Comparison of ENCODE assay signal across 1 cellular context in genomic region chr9:107269681-107270080, GRCh38.
TF ChIP-seq lines count a peak whose summit lies in the region.

No MANE protein-coding gene starts in this region.

TF ChIP-seq in liver, 16 proteins besides CTCF, POLR2A, EP300 and RAD21 (continued from another document):
- TF ChIP-seq JUND (IDR thresholded peaks at IDR 0.05) (peak in 1 of 2 donors; percentile 58), HNF4A (conservative IDR thresholded peaks at IDR 0.05) (peak; percentile 82 to 83), RXRA (IDR thresholded peaks at IDR 0.05) (peak; percentile 79 to 81), SP1 (IDR thresholded peaks at IDR 0.05) (peak; percentile 89), FOXA2 (IDR thresholded peaks at IDR 0.05) (peak; percentile 54), NR2F2 (IDR thresholded peaks at IDR 0.05) (no peak)
- TF ChIP-seq, protein P1, sequence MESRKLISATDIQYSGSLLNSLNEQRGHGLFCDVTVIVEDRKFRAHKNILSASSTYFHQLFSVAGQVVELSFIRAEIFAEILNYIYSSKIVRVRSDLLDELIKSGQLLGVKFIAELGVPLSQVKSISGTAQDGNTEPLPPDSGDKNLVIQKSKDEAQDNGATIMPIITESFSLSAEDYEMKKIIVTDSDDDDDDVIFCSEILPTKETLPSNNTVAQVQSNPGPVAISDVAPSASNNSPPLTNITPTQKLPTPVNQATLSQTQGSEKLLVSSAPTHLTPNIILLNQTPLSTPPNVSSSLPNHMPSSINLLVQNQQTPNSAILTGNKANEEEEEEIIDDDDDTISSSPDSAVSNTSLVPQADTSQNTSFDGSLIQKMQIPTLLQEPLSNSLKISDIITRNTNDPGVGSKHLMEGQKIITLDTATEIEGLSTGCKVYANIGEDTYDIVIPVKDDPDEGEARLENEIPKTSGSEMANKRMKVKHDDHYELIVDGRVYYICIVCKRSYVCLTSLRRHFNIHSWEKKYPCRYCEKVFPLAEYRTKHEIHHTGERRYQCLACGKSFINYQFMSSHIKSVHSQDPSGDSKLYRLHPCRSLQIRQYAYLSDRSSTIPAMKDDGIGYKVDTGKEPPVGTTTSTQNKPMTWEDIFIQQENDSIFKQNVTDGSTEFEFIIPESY (IDR thresholded peaks at IDR 0.05) = peak; percentile 60
- TF ChIP-seq, protein P2, sequence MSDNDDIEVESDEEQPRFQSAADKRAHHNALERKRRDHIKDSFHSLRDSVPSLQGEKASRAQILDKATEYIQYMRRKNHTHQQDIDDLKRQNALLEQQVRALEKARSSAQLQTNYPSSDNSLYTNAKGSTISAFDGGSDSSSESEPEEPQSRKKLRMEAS (IDR thresholded peaks at IDR 0.05) = peak; percentile 45
- TF ChIP-seq, protein P3, sequence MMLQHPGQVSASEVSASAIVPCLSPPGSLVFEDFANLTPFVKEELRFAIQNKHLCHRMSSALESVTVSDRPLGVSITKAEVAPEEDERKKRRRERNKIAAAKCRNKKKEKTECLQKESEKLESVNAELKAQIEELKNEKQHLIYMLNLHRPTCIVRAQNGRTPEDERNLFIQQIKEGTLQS (IDR thresholded peaks at IDR 0.05) = peak; percentile 6
TF ChIP-seq in liver: peak in this region for 11.
